Comparison of ENCODE assay signal across 8 cellular contexts in the genomic region with DNA sequence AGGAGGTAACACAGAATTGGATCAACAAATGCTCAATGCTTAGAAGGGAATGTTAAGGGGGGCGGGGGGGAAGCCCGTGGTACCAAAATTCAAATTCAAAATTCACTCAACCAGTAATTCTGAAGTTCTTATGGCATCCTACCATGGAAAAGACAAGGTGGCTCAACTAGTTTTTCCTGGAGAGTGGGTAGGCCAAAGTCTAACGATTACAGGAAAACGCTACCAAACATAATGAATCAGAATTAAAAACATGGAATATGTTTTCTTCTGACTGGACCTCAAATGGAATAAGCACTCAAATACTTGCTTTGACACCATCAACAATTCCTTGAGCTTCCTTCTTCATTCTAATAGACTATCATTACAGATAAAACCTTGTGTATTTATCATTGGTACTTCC. TPM values are rescaled to one million over a fixed set of nuclear protein-coding genes. Genes with fewer than 3 reads are reported as not detected.
DNase-seq lines count a peak whose midpoint lies in the region; TF ChIP-seq lines count a peak whose summit lies in the region.

No MANE protein-coding gene starts in this region.

- intact Hi-C loops in breast epithelium (cut with DNase I; ENCODE audit: low total_unique reads), result no loop called here
- intact Hi-C loops in tibial artery (cut with DNase I; ENCODE audit: low total_unique reads), result loop anchor here (10.0 kb wide), 1 partner anchor 78 kb away; the partner anchor contains the start of gene ATP5F1B

- TF ChIP-seq POLR2A in breast epithelium (IDR thresholded peaks at IDR 0.05), result no peak

- peaks cover 30% of the 10 kb centered on the region for H3K36me3 Mint-ChIP-seq in mesothelial cell of epicardium

- peak overlapping the region; percentile 98 for H3K4me3 Mint-ChIP-seq in mesothelial cell of epicardium

- no peaks in the 10 kb centered on the region for H3K9me3 Mint-ChIP-seq in mesothelial cell of epicardium

- no peaks in the 10 kb centered on the region for H3K27me3 ChIP-seq in ACC112 (ENCODE audit: insufficient read depth, low read length)
- H3K27me3 ChIP-seq in breast epithelium, result no peaks in the 10 kb centered on the region
- H3K27me3 ChIP-seq in tibial artery, result no peaks in the 10 kb centered on the region

- no peaks in the 10 kb centered on the region for H3K27me3 Mint-ChIP-seq in mesothelial cell of epicardium (ENCODE audit: low read depth)

- H3K4me3 ChIP-seq in ACC112 (ENCODE audit: low read depth, low read length) (peak overlapping the region; percentile 92), breast epithelium (peak overlapping the region in 2 of 3 donors; percentile 87 to 97), tibial artery (peak overlapping the region in 1 of 2 donors; percentile 63)

- peaks cover 62% of the 10 kb centered on the region for H3K4me1 Mint-ChIP-seq in mesothelial cell of epicardium

- H3K27ac Mint-ChIP-seq in mesothelial cell of epicardium, result peak overlapping the region; percentile 99

- no peaks in the 10 kb centered on the region for H3K9me3 ChIP-seq in breast epithelium
- no peaks in the 10 kb centered on the region for H3K9me3 ChIP-seq in tibial artery

- no peak overlapping the region for H2AFZ ChIP-seq in ACC112 (ENCODE audit: low read length, unreplicated experiment)

- H3K79me2 ChIP-seq in ACC112 (ENCODE audit: control insufficient read depth, insufficient read depth, low read length, unreplicated experiment), result peaks cover 72% of the 10 kb centered on the region

- peaks cover 48% of the 10 kb centered on the region for H3K4me1 ChIP-seq in ACC112 (ENCODE audit: control insufficient read depth, insufficient read depth, low read length, unreplicated experiment)
- H3K4me1 ChIP-seq in breast epithelium, result peaks cover 10 to 42% of the 10 kb centered on the region in 2 donors
- peaks cover 0 to 71% (median 54%) of the 10 kb centered on the region in 4 donors for H3K4me1 ChIP-seq in tibial artery

- TF ChIP-seq CTCF in breast epithelium (IDR thresholded peaks at IDR 0.05) (no peak), mesothelial cell of epicardium (IDR thresholded peaks at IDR 0.05; ENCODE audit: unreplicated experiment) (no peak), tibial artery (IDR thresholded peaks at IDR 0.05) (no peak)

- peak; percentile 49 for DNase-seq in HT-29 (ENCODE audit: low spot score)
- no peak for DNase-seq in breast epithelium (ENCODE audit: low spot score in 2 of 2)
- no peak for DNase-seq in mesothelial cell of epicardium (ENCODE audit: low spot score in 2 of 2, unreplicated experiment in 2 of 2)
- DNase-seq in NK-92 (lab: John Stamatoyannopoulos, UW; ENCODE audit: unreplicated experiment), result no peak
- DNase-seq in tibial artery, result no peak
- DNase-seq in substantia nigra (lab: John Stamatoyannopoulos, UW), result no peak
- DNase-seq in effector CD4-positive, alpha-beta T cell, result no peak

- H3K27ac ChIP-seq in ACC112 (ENCODE audit: low read depth, low read length), result no peak overlapping the region
- H3K27ac ChIP-seq in breast epithelium, result peak overlapping the region; percentile 74 to 97
- peak overlapping the region in 1 of 2 donors; percentile 88 for H3K27ac ChIP-seq in tibial artery
- H3K27ac ChIP-seq in substantia nigra (ENCODE audit: low read depth, low read length, poor library complexity, severe bottlenecking), result no peak overlapping the region

- H3K36me3 ChIP-seq in ACC112 (ENCODE audit: insufficient read depth, low read length) (peaks cover 39% of the 10 kb centered on the region), breast epithelium (no peaks in the 10 kb centered on the region), tibial artery (peaks cover 0 to 33% (median 24%) of the 10 kb centered on the region in 3 donors)

RNA-seq across cellular contexts. Expression of gene NACA, which starts 2.3 kb away (rescaled TPM):
- total RNA-seq in HT-29 (2014; rRNA removed; shearing (Covaris generic)), result 1,132 and 1,145 TPM in 2 replicates
- total RNA-seq in breast epithelium, result 1,000 to 10,000 TPM; 1,363 to 1,488 (median 1,386) TPM
- total RNA-seq in mesothelial cell of epicardium, result 919 to 987 TPM (median 980 TPM) in 3 replicates

RNA-seq across cellular contexts. Expression of gene PRIM1, which starts 29.3 kb away (rescaled TPM):
- total RNA-seq in HT-29 (2014; rRNA removed; shearing (Covaris generic)), result 8.9 and 10.1 TPM in 2 replicates
- total RNA-seq in breast epithelium, result 10 to 100 TPM in 1 of 3 donors, 1 to 10 TPM in 2; 7.9 to 13.0 (median 8.3) TPM
- total RNA-seq in mesothelial cell of epicardium, result 13.0 to 13.2 TPM (median 13.2 TPM) in 3 replicates

RNA-seq across cellular contexts. Expression of gene PTGES3, which starts 34.7 kb away (rescaled TPM):
- total RNA-seq in HT-29 (2014; rRNA removed; shearing (Covaris generic)), result 80.2 and 83.4 TPM in 2 replicates
- total RNA-seq in breast epithelium (100 to 1,000 TPM in 2 of 3 donors, 10 to 100 TPM in 1; 85.0 to 134 (median 111) TPM), mesothelial cell of epicardium (155 to 161 TPM (median 157 TPM) in 3 replicates)

RNA-seq across cellular contexts. Expression of gene HSD17B6, which starts 40.3 kb away (rescaled TPM):
- 0.16 TPM in 1 of 2 replicates, not detected in the other for total RNA-seq in HT-29 (2014; rRNA removed; shearing (Covaris generic))
- total RNA-seq in breast epithelium, result 1 to 10 TPM in 1 of 3 donors, under 1 TPM in 2; 0.16 to 3.8 (median 0.98) TPM
- total RNA-seq in mesothelial cell of epicardium, result 0.22 to 0.36 TPM (median 0.27 TPM) in 3 replicates

Comparison
In these comparisons a context has a peak if more than half of its experiments do, and no peak if none do; other contexts are left out.
1. H3K27ac ChIP-seq: peak in breast epithelium (2 of 2); none in ACC112 (single experiment) and substantia nigra (single experiment).